1 cellular context compared by ENCODE assay signal in the genomic region with DNA sequence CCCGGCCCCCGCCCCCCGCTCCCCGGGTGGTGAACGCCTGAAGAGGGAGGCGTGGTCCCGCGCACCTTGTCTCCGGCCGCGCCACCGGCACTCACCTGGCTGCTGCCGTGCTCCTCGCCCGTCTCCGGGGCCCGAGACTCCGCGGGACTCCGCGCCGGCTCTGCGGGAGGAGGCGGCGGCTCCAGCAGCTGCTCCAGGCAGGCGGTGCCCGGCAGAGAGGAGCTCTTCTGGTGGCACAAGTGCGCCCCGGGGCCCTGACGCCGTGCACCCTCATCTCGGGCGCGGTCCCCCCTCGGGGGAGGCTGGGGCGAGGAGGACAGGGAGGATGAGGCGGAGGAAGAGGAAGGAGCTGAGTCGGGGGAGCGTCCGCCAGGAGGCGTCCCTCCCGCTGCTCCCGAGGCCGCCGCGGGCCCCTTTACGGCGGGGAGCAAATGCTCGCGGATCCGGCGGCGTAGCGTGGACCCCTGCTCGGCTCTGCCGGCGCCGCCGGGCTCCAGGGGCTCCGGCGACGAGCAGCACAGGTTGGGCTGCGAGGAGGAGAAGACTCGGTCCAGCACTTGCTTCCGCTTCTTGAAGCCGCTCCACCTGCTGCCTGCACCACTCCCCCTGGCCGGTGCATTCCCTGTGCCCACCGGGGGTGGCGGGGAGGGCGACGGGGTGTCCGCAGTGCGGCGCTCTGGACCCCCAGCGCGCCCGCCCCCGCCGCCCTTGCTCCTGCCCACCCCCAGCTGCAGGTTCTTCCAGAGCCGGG.
TF ChIP-seq lines count a peak whose summit lies in the region.

No MANE protein-coding gene starts in this region.

TF ChIP-seq in HepG2, 621 proteins besides CTCF, POLR2A, EP300 and RAD21 (continued from another document and continues in another):
- TF ChIP-seq, protein P1, sequence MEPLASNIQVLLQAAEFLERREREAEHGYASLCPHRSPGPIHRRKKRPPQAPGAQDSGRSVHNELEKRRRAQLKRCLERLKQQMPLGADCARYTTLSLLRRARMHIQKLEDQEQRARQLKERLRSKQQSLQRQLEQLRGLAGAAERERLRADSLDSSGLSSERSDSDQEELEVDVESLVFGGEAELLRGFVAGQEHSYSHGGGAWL (CRISPR knock-in tag; IDR thresholded peaks at IDR 0.05), result no peak
- TF ChIP-seq, protein P2, sequence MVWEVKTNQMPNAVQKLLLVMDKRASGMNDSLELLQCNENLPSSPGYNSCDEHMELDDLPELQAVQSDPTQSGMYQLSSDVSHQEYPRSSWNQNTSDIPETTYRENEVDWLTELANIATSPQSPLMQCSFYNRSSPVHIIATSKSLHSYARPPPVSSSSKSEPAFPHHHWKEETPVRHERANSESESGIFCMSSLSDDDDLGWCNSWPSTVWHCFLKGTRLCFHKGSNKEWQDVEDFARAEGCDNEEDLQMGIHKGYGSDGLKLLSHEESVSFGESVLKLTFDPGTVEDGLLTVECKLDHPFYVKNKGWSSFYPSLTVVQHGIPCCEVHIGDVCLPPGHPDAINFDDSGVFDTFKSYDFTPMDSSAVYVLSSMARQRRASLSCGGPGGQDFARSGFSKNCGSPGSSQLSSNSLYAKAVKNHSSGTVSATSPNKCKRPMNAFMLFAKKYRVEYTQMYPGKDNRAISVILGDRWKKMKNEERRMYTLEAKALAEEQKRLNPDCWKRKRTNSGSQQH (CRISPR knock-in tag; IDR thresholded peaks at IDR 0.05; ENCODE audit: low read depth), result no peak
- no peak for TF ChIP-seq ZNF30 (CRISPR knock-in tag; IDR thresholded peaks at IDR 0.05)
- TF ChIP-seq, protein P3, sequence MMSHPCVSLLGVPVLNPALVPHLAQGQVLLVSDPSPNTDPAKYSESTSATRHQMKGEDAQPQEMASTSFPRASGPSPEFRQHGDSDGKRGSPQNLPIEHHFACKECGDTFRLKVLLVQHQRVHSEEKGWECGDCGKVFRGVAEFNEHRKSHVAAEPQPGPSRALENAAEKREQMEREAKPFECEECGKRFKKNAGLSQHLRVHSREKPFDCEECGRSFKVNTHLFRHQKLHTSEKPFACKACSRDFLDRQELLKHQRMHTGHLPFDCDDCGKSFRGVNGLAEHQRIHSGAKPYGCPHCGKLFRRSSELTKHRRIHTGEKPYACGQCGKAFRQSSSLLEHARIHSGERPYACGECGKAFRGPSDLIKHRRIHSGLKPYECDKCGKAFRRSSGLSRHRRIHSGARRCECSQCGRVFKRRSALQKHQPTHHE (CRISPR knock-in tag; IDR thresholded peaks at IDR 0.05; ENCODE audit: borderline replicate concordance), result no peak
- TF ChIP-seq ZFP62 (CRISPR knock-in tag; IDR thresholded peaks at IDR 0.05), result no peak
- TF ChIP-seq, protein P4, sequence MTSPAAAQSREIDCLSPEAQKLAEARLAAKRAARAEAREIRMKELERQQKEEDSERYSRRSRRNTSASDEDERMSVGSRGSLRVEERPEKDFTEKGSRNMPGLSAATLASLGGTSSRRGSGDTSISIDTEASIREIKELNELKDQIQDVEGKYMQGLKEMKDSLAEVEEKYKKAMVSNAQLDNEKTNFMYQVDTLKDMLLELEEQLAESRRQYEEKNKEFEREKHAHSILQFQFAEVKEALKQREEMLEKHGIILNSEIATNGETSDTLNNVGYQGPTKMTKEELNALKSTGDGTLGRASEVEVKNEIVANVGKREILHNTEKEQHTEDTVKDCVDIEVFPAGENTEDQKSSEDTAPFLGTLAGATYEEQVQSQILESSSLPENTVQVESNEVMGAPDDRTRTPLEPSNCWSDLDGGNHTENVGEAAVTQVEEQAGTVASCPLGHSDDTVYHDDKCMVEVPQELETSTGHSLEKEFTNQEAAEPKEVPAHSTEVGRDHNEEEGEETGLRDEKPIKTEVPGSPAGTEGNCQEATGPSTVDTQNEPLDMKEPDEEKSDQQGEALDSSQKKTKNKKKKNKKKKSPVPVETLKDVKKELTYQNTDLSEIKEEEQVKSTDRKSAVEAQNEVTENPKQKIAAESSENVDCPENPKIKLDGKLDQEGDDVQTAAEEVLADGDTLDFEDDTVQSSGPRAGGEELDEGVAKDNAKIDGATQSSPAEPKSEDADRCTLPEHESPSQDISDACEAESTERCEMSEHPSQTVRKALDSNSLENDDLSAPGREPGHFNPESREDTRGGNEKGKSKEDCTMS (CRISPR knock-in tag; conservative IDR thresholded peaks at IDR 0.05), result no peak
- 0 out of 2 replicates have a peak, but pooled peaks have one; percentile 4 for TF ChIP-seq ZSCAN21 (CRISPR knock-in tag; IDR thresholded peaks at IDR 0.05; ENCODE audit: borderline replicate concordance)
- TF ChIP-seq, protein P5, sequence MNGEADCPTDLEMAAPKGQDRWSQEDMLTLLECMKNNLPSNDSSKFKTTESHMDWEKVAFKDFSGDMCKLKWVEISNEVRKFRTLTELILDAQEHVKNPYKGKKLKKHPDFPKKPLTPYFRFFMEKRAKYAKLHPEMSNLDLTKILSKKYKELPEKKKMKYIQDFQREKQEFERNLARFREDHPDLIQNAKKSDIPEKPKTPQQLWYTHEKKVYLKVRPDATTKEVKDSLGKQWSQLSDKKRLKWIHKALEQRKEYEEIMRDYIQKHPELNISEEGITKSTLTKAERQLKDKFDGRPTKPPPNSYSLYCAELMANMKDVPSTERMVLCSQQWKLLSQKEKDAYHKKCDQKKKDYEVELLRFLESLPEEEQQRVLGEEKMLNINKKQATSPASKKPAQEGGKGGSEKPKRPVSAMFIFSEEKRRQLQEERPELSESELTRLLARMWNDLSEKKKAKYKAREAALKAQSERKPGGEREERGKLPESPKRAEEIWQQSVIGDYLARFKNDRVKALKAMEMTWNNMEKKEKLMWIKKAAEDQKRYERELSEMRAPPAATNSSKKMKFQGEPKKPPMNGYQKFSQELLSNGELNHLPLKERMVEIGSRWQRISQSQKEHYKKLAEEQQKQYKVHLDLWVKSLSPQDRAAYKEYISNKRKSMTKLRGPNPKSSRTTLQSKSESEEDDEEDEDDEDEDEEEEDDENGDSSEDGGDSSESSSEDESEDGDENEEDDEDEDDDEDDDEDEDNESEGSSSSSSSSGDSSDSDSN (CRISPR knock-in tag; IDR thresholded peaks at IDR 0.05), result peak; percentile 79
- TF ChIP-seq, protein P6, sequence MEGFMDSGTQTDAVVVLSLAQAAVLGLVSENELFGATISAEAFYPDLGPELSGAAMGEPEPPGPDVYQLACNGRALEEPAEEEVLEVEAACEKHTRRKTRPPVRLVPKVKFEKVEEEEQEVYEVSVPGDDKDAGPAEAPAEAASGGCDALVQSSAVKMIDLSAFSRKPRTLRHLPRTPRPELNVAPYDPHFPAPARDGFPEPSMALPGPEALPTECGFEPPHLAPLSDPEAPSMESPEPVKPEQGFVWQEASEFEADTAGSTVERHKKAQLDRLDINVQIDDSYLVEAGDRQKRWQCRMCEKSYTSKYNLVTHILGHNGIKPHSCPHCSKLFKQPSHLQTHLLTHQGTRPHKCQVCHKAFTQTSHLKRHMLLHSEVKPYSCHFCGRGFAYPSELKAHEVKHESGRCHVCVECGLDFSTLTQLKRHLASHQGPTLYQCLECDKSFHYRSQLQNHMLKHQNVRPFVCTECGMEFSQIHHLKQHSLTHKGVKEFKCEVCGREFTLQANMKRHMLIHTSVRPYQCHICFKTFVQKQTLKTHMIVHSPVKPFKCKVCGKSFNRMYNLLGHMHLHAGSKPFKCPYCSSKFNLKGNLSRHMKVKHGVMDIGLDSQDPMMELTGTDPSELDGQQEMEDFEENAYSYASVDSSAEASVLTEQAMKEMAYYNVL (CRISPR knock-in tag; IDR thresholded peaks at IDR 0.05; ENCODE audit: borderline replicate concordance), result no peak
- TF ChIP-seq KDM5A (IDR thresholded peaks at IDR 0.05; ENCODE audit: borderline replicate concordance, low read length), result no peak
- TF ChIP-seq ZMYM4 (CRISPR knock-in tag; IDR thresholded peaks at IDR 0.05), result peak; percentile 25; the same call in 1 of the 2 replicates
- peak; percentile 47; the same call in 1 of the 2 replicates for TF ChIP-seq KDM2A (CRISPR knock-in tag; IDR thresholded peaks at IDR 0.05; ENCODE audit: borderline replicate concordance, low read depth)
- TF ChIP-seq, protein P7, sequence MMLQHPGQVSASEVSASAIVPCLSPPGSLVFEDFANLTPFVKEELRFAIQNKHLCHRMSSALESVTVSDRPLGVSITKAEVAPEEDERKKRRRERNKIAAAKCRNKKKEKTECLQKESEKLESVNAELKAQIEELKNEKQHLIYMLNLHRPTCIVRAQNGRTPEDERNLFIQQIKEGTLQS (CRISPR knock-in tag; IDR thresholded peaks at IDR 0.05), result no peak
- TF ChIP-seq MYC (CRISPR knock-in tag; IDR thresholded peaks at IDR 0.05; ENCODE audit: borderline replicate concordance), result no peak
- TF ChIP-seq ZC3H4 (CRISPR knock-in tag; IDR thresholded peaks at IDR 0.05; ENCODE audit: borderline replicate concordance), result no peak
- no peak for TF ChIP-seq NR2F2 (IDR thresholded peaks at IDR 0.05; ENCODE audit: borderline replicate concordance, low read depth)
- no peak for TF ChIP-seq POLR2AphosphoS2 (IDR thresholded peaks at IDR 0.05; ENCODE audit: low read depth, low read length)
- no peak for TF ChIP-seq TEAD2 (CRISPR knock-in tag; IDR thresholded peaks at IDR 0.05)
- TF ChIP-seq, protein P8, sequence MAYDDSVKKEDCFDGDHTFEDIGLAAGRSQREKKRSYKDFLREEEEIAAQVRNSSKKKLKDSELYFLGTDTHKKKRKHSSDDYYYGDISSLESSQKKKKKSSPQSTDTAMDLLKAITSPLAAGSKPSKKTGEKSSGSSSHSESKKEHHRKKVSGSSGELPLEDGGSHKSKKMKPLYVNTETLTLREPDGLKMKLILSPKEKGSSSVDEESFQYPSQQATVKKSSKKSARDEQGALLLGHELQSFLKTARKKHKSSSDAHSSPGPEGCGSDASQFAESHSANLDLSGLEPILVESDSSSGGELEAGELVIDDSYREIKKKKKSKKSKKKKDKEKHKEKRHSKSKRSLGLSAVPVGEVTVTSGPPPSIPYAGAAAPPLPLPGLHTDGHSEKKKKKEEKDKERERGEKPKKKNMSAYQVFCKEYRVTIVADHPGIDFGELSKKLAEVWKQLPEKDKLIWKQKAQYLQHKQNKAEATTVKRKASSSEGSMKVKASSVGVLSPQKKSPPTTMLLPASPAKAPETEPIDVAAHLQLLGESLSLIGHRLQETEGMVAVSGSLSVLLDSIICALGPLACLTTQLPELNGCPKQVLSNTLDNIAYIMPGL (CRISPR knock-in tag; IDR thresholded peaks at IDR 0.05; ENCODE audit: borderline replicate concordance in 1 of 2, low read depth in 1 of 2), result peak; percentile 67 to 73; a peak in 2 of 4 replicates
- no peak for TF ChIP-seq HIVEP1 (CRISPR knock-in tag; IDR thresholded peaks at IDR 0.05)
- no peak for TF ChIP-seq ARID2 (CRISPR knock-in tag; IDR thresholded peaks at IDR 0.05; ENCODE audit: borderline replicate concordance)
- no peak for TF ChIP-seq ZNF709 (CRISPR knock-in tag; IDR thresholded peaks at IDR 0.05)
- TF ChIP-seq ELF3 (CRISPR knock-in tag; IDR thresholded peaks at IDR 0.05), result no peak
- no peak for TF ChIP-seq ZNF879 (CRISPR knock-in tag; IDR thresholded peaks at IDR 0.05)
- no peak for TF ChIP-seq ZNF577 (CRISPR knock-in tag; IDR thresholded peaks at IDR 0.05; ENCODE audit: borderline replicate concordance, low read depth)
- no peak for TF ChIP-seq ZFP41 (CRISPR knock-in tag; IDR thresholded peaks at IDR 0.05; ENCODE audit: borderline replicate concordance)
- TF ChIP-seq, protein P9, sequence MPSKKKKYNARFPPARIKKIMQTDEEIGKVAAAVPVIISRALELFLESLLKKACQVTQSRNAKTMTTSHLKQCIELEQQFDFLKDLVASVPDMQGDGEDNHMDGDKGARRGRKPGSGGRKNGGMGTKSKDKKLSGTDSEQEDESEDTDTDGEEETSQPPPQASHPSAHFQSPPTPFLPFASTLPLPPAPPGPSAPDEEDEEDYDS (CRISPR knock-in tag; IDR thresholded peaks at IDR 0.05), result no peak
- no peak for TF ChIP-seq KLF12 (CRISPR knock-in tag; IDR thresholded peaks at IDR 0.05; ENCODE audit: borderline replicate concordance)
- TF ChIP-seq KLF9 (CRISPR knock-in tag; IDR thresholded peaks at IDR 0.05; ENCODE audit: low read depth), result no peak
- TF ChIP-seq, protein P10, sequence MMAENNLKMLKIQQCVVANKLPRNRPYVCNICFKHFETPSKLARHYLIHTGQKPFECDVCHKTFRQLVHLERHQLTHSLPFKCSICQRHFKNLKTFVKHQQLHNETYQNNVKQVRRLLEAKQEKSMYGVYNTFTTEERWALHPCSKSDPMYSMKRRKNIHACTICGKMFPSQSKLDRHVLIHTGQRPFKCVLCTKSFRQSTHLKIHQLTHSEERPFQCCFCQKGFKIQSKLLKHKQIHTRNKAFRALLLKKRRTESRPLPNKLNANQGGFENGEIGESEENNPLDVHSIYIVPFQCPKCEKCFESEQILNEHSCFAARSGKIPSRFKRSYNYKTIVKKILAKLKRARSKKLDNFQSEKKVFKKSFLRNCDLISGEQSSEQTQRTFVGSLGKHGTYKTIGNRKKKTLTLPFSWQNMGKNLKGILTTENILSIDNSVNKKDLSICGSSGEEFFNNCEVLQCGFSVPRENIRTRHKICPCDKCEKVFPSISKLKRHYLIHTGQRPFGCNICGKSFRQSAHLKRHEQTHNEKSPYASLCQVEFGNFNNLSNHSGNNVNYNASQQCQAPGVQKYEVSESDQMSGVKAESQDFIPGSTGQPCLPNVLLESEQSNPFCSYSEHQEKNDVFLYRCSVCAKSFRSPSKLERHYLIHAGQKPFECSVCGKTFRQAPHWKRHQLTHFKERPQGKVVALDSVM (CRISPR knock-in tag; IDR thresholded peaks at IDR 0.05), result peak; percentile 86
- TF ChIP-seq ZKSCAN8 (CRISPR knock-in tag; IDR thresholded peaks at IDR 0.05; ENCODE audit: borderline replicate concordance), result no peak
- peak; percentile 97 for TF ChIP-seq ZNF263 (CRISPR knock-in tag; IDR thresholded peaks at IDR 0.05)
- no peak for TF ChIP-seq ZNF556 (CRISPR knock-in tag; IDR thresholded peaks at IDR 0.05; ENCODE audit: borderline replicate concordance)
- TF ChIP-seq ZNF256 (CRISPR knock-in tag; conservative IDR thresholded peaks at IDR 0.05), result no peak
